Comparison of ENCODE assay signal across 8 cellular contexts in the genomic region with DNA sequence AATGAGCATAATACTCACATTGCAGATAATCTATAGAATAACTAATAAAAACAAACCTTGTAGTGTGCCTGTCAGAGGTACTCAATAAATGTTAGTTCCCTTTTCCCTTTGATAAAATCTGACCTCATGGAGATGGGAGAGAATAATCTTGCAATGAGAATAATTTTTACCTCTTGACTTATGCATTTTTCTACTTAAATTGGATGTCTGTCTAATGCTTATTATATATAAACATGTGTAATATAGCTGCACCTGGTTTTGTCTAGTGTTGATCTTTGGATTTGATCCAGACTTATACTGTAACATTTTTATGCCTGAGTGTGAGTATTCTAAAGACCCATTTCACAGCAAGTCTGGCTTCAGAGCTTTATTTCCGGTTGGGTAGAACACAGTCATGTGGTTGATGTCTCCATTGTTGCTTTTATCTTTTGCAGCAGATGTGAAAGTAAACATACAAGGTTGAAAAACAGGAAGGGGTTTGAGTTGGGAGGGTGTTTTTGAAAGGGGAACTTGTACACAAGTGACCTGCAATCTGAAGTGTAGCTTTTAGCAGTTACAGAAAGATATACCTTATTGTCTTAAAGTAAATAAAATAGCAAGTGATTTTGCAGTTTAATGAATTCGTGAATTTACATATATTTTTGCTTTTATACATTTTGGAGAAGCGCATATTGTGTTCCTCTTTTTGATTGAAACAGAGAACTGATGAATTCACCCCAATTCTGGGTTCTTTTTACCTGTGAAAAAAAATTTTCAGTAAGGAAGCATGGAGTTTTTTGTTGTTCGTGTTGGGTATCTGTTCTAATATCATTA. TPM values are rescaled to one million over a fixed set of nuclear protein-coding genes. Genes with fewer than 3 reads are reported as not detected.
DNase-seq lines count a peak whose midpoint lies in the region; ATAC-seq and TF ChIP-seq lines count a peak whose summit lies in the region.

No MANE protein-coding gene starts in this region.

- no peak for DNase-seq in Panc1 (ENCODE audit: low read depth, low spot score)
- DNase-seq in effector memory CD4-positive, alpha-beta T cell = peak; percentile 21 to 28 (median 28)
- DNase-seq in hepatic stellate cell (ENCODE audit: low spot score) = no peak
- no peak for DNase-seq in mesenteric fat pad (ENCODE audit: low spot score)

- BruUV-seq in Panc1 (replicated peaks; lab: Mats Ljungman, UMichigan) = no TSS peak

- H3K4me3 ChIP-seq in GM08714 (ENCODE audit: low read length) = peak overlapping the region; percentile 33; the same call in 1 of the 2 replicates
- no peak overlapping the region for H3K4me3 ChIP-seq in Panc1 (ENCODE audit: low read depth in 2 of 2, low read length in 2 of 2)
- H3K4me3 ChIP-seq in effector memory CD4-positive, alpha-beta T cell (ENCODE audit: insufficient read depth, low read depth, low read length, poor library complexity, severe bottlenecking) = peak overlapping the region; percentile 27
- no peak overlapping the region for H3K4me3 ChIP-seq in skin epidermis

- POLR2A ChIA-PET in Panc1 (lab: Charles Lee) = interaction anchor here (0.6 kb wide), 1 partner anchor 21 kb away, joined by 5 read pairs; no protein-coding TSS in a partner anchor

- no peaks in the 10 kb centered on the region for H3K27me3 ChIP-seq in Panc1 (ENCODE audit: control insufficient read depth, insufficient read depth, low read length)
- H3K27me3 ChIP-seq in effector memory CD4-positive, alpha-beta T cell (replicated peaks; ENCODE audit: control insufficient read depth, insufficient read depth, low read length, poor library complexity, severe bottlenecking) = no peaks in the 10 kb centered on the region

- CTCF ChIA-PET in Panc1 (lab: Charles Lee) = interaction anchor here (0.5 kb wide), 1 partner anchor 44 kb away, joined by 9 read pairs; no protein-coding TSS in a partner anchor

- H3K27ac ChIP-seq in Panc1 (ENCODE audit: low read length) = peak overlapping the region; percentile 58; the same call in 1 of the 2 replicates
- H3K27ac ChIP-seq in effector memory CD4-positive, alpha-beta T cell (ENCODE audit: insufficient read depth, low read length, poor library complexity, severe bottlenecking) = peak overlapping the region; percentile 60
- peak overlapping the region in 14 of 21 experiments; percentile 38 to 88 (median 66) for H3K27ac ChIP-seq in skin epidermis

- H3K9me3 ChIP-seq in Panc1 (ENCODE audit: control insufficient read depth, insufficient read depth, low read depth, low read length) = no peaks in the 10 kb centered on the region
- H3K9me3 ChIP-seq in effector memory CD4-positive, alpha-beta T cell (ENCODE audit: control insufficient read depth, low read length) = no peaks in the 10 kb centered on the region

- no peaks in the 10 kb centered on the region for H3K36me3 ChIP-seq in Panc1 (ENCODE audit: control insufficient read depth, insufficient read depth, low read length)
- no peaks in the 10 kb centered on the region for H3K36me3 ChIP-seq in effector memory CD4-positive, alpha-beta T cell (ENCODE audit: control insufficient read depth, insufficient read depth, low read length)

- ATAC-seq in GM19372 (IDR thresholded peaks at IDR 0.05; ENCODE audit: low read depth, unreplicated experiment) (peak; percentile 92), HG03378 (IDR thresholded peaks at IDR 0.05; ENCODE audit: unreplicated experiment) (peak; percentile 83), Panc1 (no peak)

- peaks cover 10% of the 10 kb centered on the region; the same call in 1 of the 2 replicates for H3K4me1 ChIP-seq in Panc1 (ENCODE audit: control insufficient read depth, insufficient read depth, low read length)
- peaks cover 52% of the 10 kb centered on the region for H3K4me1 ChIP-seq in effector memory CD4-positive, alpha-beta T cell (ENCODE audit: control insufficient read depth, insufficient read depth, low read length, poor library complexity, severe bottlenecking)

- intact Hi-C loops in Panc1 (cut with micrococcal nuclease; ENCODE audit: unreplicated experiment) = no loop called here

- no peak for TF ChIP-seq CTCF in Panc1 (IDR thresholded peaks at IDR 0.05)

- in situ Hi-C loops in Panc1 (cut with HindIII; ENCODE audit: low pct_unique_long_range_greater_than_20kb, low sequenced_read_pairs) = no loop called here

RNA-seq across cellular contexts. Expression of gene EPB41, which starts 12.5 kb away (rescaled TPM):
- 20.2 TPM for total RNA-seq in Panc1 (2021; ENCODE audit: unreplicated experiment)
- 14.9 TPM for polyA plus RNA-seq in Panc1 (2012; ENCODE audit: insufficient read length)
- total RNA-seq in mesenteric fat pad = 37.7 TPM

Comparison
In these comparisons a context has a peak if more than half of its experiments do, and no peak if none do; other contexts are left out.
1. H3K4me3 ChIP-seq: peak in GM08714 (single experiment) and effector memory CD4-positive, alpha-beta T cell (single experiment); none in Panc1 (0 of 2) and skin epidermis (0 of 7).
2. DNase-seq: peak in effector memory CD4-positive, alpha-beta T cell (3 of 3); none in Panc1 (single experiment), hepatic stellate cell (single experiment) and mesenteric fat pad (single experiment).
3. Peak in every context shown above with its lines, with median percentiles within 50 percentile points of each other: H3K27ac ChIP-seq.